ENCODE assay signal across 21 cellular contexts in the genomic region with DNA sequence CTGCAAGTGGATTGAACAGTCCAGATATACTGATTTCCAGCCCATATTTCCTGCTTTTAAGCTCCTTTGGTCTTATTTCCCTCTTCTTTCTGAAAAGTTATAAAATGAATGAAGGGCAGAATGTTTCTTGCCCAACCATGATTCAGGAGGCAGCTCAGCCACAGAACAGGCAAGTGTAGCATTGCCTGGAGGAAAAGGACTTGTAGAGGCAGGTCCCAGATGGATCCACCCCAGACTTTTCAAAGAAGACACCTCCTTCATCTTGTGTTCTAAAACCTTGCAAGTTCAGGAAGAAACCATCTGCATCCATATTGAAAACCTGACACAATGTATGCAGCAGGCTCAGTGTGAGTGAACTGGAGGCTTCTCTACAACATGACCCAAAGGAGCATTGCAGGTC. TPM values are rescaled to one million over a fixed set of nuclear protein-coding genes. Genes with fewer than 3 reads are reported as not detected.
DNase-seq lines count a peak whose midpoint lies in the region; ATAC-seq and TF ChIP-seq lines count a peak whose summit lies in the region.
"Had no signal": no experiment of that assay in that cellular context is flagged by ENCODE, and none has a peak within 500 bp of the region (broad histone marks: within the 10 kb centered on the region; RNA-seq: fewer than 3 reads in every experiment).

A gene with protein sequence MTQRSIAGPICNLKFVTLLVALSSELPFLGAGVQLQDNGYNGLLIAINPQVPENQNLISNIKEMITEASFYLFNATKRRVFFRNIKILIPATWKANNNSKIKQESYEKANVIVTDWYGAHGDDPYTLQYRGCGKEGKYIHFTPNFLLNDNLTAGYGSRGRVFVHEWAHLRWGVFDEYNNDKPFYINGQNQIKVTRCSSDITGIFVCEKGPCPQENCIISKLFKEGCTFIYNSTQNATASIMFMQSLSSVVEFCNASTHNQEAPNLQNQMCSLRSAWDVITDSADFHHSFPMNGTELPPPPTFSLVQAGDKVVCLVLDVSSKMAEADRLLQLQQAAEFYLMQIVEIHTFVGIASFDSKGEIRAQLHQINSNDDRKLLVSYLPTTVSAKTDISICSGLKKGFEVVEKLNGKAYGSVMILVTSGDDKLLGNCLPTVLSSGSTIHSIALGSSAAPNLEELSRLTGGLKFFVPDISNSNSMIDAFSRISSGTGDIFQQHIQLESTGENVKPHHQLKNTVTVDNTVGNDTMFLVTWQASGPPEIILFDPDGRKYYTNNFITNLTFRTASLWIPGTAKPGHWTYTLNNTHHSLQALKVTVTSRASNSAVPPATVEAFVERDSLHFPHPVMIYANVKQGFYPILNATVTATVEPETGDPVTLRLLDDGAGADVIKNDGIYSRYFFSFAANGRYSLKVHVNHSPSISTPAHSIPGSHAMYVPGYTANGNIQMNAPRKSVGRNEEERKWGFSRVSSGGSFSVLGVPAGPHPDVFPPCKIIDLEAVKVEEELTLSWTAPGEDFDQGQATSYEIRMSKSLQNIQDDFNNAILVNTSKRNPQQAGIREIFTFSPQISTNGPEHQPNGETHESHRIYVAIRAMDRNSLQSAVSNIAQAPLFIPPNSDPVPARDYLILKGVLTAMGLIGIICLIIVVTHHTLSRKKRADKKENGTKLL (plus strand): TSS at position 299 of the 400 bp plus-strand sequence. CDS start 77 bp downstream, at position 376.

- no peak within 1 kb of the TSS for H3K4me3 ChIP-seq in breast epithelium
- peak within 1 kb of the TSS; percentile 34 to 60 (median 43) for H3K4me3 ChIP-seq in esophagus squamous epithelium
- H3K4me3 ChIP-seq in skin epidermis = peak within 1 kb of the TSS; percentile 10 to 41 (median 32)
- H3K4me3 ChIP-seq in upper lobe of left lung = no peak within 1 kb of the TSS

- CTCF ChIA-PET in GM10248 (lab: Yijun Ruan, JAX) = interaction anchor here (1.1 to 4.7 kb wide), 6 partner anchors 15 to 77 kb away, joined by 3 to 25 read pairs (median 5); no protein-coding TSS in a partner anchor

- H3K27me3 ChIP-seq in breast epithelium (no peaks in the 10 kb centered on the region), esophagus squamous epithelium (no peaks in the 10 kb centered on the region), upper lobe of left lung (no peaks in the 10 kb centered on the region)
- H3K27me3 ChIP-seq: BE2C had no signal

- peak; percentile 73 for DNase-seq in HPDE6-E6E7 (ENCODE audit: extremely low spot score)
- no peak for DNase-seq in breast epithelium (ENCODE audit: low spot score in 2 of 2)
- DNase-seq in esophagus squamous epithelium (lab: John Stamatoyannopoulos, UW) = no peak
- no peak for DNase-seq in NCI-H526 (lab: John Stamatoyannopoulos, UW)
- DNase-seq in GM10248 (ENCODE audit: extremely low spot score) = no peak
- DNase-seq in upper lobe of left lung = no peak
- DNase-seq: BE2C; CD4-positive, CD25-positive, alpha-beta regulatory T cell; DMS153; GDM1; GOT3; KBM-7; NCI-H1417; NCI-H187; NCI-H2227 treated with DMSO at 0.1 percent for 48 hours; NCI-H510A treated with DMSO at 0.1 percent for 48 hours; NCI-H82; RPMI8226 had no signal

- H3K27ac ChIP-seq in breast epithelium (peak within 1 kb of the TSS; percentile 18 to 49), esophagus squamous epithelium (peak within 1 kb of the TSS; percentile 65 to 83 (median 80)), skin epidermis (peak within 1 kb of the TSS in 18 of 21 experiments; percentile 1 to 87 (median 62)), upper lobe of left lung (no peak within 1 kb of the TSS)

- H3K4me1 ChIP-seq in breast epithelium (peaks cover 0 to 6% of the 10 kb centered on the region in 2 donors), esophagus squamous epithelium (peaks cover 0 to 82% (median 32%) of the 10 kb centered on the region in 3 donors), upper lobe of left lung (peaks cover 0 to 1% (median under 1%) of the 10 kb centered on the region in 4 donors)
- H3K4me1 ChIP-seq: BE2C had no signal

- TF ChIP-seq POLR2A in breast epithelium (IDR thresholded peaks at IDR 0.05) = no peak
- TF ChIP-seq POLR2A in esophagus squamous epithelium (IDR thresholded peaks at IDR 0.05) = no peak
- no peak for TF ChIP-seq POLR2A in upper lobe of left lung (IDR thresholded peaks at IDR 0.05)

- POLR2A ChIA-PET in GM10248 (lab: Yijun Ruan, JAX) = no interaction called here

- TF ChIP-seq CTCF in breast epithelium (IDR thresholded peaks at IDR 0.05) = no peak
- no peak for TF ChIP-seq CTCF in esophagus squamous epithelium (IDR thresholded peaks at IDR 0.05)
- no peak for TF ChIP-seq CTCF in GM10248 (IDR thresholded peaks at IDR 0.05; ENCODE audit: control extremely low read depth, extremely low read depth, low read depth, missing control alignments)
- TF ChIP-seq CTCF in upper lobe of left lung (IDR thresholded peaks at IDR 0.05) = no peak

- no peaks in the 10 kb centered on the region for H3K36me3 ChIP-seq in breast epithelium
- no peaks in the 10 kb centered on the region for H3K36me3 ChIP-seq in esophagus squamous epithelium
- H3K36me3 ChIP-seq in upper lobe of left lung = no peaks in the 10 kb centered on the region
- H3K36me3 ChIP-seq: BE2C had no signal

- no peak for TF ChIP-seq EP300 in upper lobe of left lung (IDR thresholded peaks at IDR 0.05)

- H3K9me3 ChIP-seq in breast epithelium (no peaks in the 10 kb centered on the region), esophagus squamous epithelium (no peaks in the 10 kb centered on the region), upper lobe of left lung (no peaks in the 10 kb centered on the region)
- H3K9me3 ChIP-seq: BE2C had no signal

- intact Hi-C loops in breast epithelium (cut with DNase I; ENCODE audit: low total_unique reads) (no loop called here), esophagus squamous epithelium (cut with DNase I) (no loop called here)

- ATAC-seq in upper lobe of left lung (ENCODE audit: low FRiP score in 2 of 2) (no peak), HG03565 (IDR thresholded peaks at IDR 0.05; ENCODE audit: unreplicated experiment) (no peak)

RNA-seq across cellular contexts. Expression of the gene that starts here (rescaled TPM):
- total RNA-seq in breast epithelium (10 to 100 TPM in 1 of 3 donors, 1 to 10 TPM in 2; 1.3 to 30.3 (median 1.6) TPM), esophagus squamous epithelium (100 to 1,000 TPM; 113 to 422 (median 258) TPM), upper lobe of left lung (1 to 10 TPM in 1 of 6 donors, under 1 TPM in 2, not detected in 3; 0.57 to 5.3 (median 0.61) TPM)
- total RNA-seq: CD4-positive, CD25-positive, alpha-beta regulatory T cell; Daoy had no signal

Comparison
In these comparisons a context has a peak if more than half of its experiments do, and no peak if none do; other contexts are left out.
1. H3K27ac ChIP-seq: peak in breast epithelium (2 of 2), esophagus squamous epithelium (4 of 4) and skin epidermis (18 of 21); none in upper lobe of left lung (0 of 4).
2. H3K4me3 ChIP-seq: peak in esophagus squamous epithelium (4 of 4) and skin epidermis (7 of 7); none in breast epithelium (0 of 3) and upper lobe of left lung (0 of 4).